In the genomic region with DNA sequence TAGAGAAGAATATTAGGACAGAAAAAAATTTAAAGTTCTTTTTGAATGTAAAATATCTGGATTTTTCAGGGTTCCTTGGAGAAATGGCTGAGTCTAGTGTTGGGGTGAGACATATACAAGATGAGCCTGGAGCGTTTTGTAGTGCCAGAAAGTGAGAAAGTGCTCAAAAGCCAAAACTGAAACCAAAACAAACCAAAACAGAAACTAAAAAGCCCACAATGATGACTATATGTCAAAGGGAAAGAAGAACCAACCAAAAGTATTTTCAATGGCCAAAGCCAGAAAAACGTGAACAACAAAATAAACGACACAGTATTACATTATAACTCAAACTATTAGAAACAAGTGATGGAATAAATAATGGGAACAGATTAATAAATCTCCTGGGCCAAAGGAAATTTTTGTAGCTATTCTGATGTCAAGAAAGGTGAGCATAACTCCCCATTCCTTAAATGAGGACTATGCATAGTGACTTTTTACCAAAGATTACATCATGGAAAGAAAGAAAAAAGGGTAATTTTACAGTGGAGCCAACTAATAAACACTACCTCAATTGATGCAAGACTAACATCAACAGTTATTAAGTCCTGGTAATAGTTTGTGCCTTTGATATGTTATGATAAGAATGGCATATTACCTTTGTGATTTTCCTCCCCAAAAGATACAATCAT, we compare ENCODE assay signal across 8 cellular contexts.
DNase-seq lines count a peak whose midpoint lies in the region; ATAC-seq, FAIRE-seq and TF ChIP-seq lines count a peak whose summit lies in the region.

No MANE protein-coding gene starts in this region.

- in situ Hi-C loops in GM12878 (cut with MboI) (no loop called here), brain microvascular endothelial cell (cut with HindIII; ENCODE audit: low pct_ligation_motif_present, low sequenced_read_pairs) (no loop called here)

- CTCF ChIA-PET in GM12878 (lab: Yijun Ruan, JAX) = no interaction called here

- H2AFZ ChIP-seq in GM12878 (ENCODE audit: control insufficient read depth, low read depth, low read length) = peak overlapping the region; percentile 48

- no peak for TF ChIP-seq EP300 in GM12878 (IDR thresholded peaks at IDR 0.05; ENCODE audit: borderline replicate concordance in 1 of 2, control insufficient read depth in 1 of 2, low read depth in 2 of 2, low read length in 2 of 2)

- H3K36me3 ChIP-seq in GM12878 (ENCODE audit: control insufficient read depth in 2 of 2, insufficient read depth in 2 of 2, low read length in 1 of 2) = no peaks in the 10 kb centered on the region
- H3K36me3 ChIP-seq in brain microvascular endothelial cell (replicated peaks) = no peaks in the 10 kb centered on the region

- TF ChIP-seq POLR2A in GM12878 (IDR thresholded peaks at IDR 0.05; ENCODE audit: low read depth, low read length) = no peak

- WGBS in GM12878 (ENCODE audit: insufficient coverage, insufficient replicate concordance, low lambda C conversion rate, missing lambda C conversion rate) = 0% methylated on average over 3 of the region's 3 CpGs

- no peaks in the 10 kb centered on the region for H3K9me3 ChIP-seq in GM12878 (replicated peaks; ENCODE audit: control insufficient read depth, insufficient read depth, low read length)

- peak overlapping the region; percentile 7; the same call in 1 of the 2 replicates for H3K4me2 ChIP-seq in GM12878 (ENCODE audit: control insufficient read depth, insufficient read depth)

- no peaks in the 10 kb centered on the region for H3K4me1 ChIP-seq in GM12878 (ENCODE audit: control insufficient read depth, insufficient read depth, low read length)

- RAD21 ChIA-PET in GM12878 (lab: Charles Lee; ENCODE audit: unreplicated experiment) = no interaction called here

- H3K27me3 ChIP-seq in GM12878 (replicated peaks in 1 of 2; ENCODE audit: control insufficient read depth in 2 of 2, insufficient read depth in 2 of 2, low read length in 1 of 2) = no peaks in the 10 kb centered on the region
- no peaks in the 10 kb centered on the region for H3K27me3 ChIP-seq in brain microvascular endothelial cell (replicated peaks)

- intact Hi-C loops in GM12878 (cut with micrococcal nuclease; ENCODE audit: unreplicated experiment) = no loop called here
- intact Hi-C loops in sciatic nerve (cut with DNase I) = no loop called here

- no peak overlapping the region for H3K9ac ChIP-seq in GM12878 (ENCODE audit: control insufficient read depth, insufficient read depth, low read length)

- H4K20me1 ChIP-seq in GM12878 (ENCODE audit: control insufficient read depth, insufficient read depth) = no peaks in the 10 kb centered on the region

- H3K4me3 ChIP-seq in GM12878 = no peak overlapping the region
- H3K4me3 ChIP-seq in brain microvascular endothelial cell (ENCODE audit: low read depth, low read length) = no peak overlapping the region

- H3K27ac ChIP-seq in GM12878 (ENCODE audit: control insufficient read depth, insufficient read depth) (no peak overlapping the region), brain microvascular endothelial cell (no peak overlapping the region)

- POLR2A ChIA-PET in GM12878 (lab: Charles Lee) = no interaction called here

- TF ChIP-seq RAD21 in GM12878 (IDR thresholded peaks at IDR 0.05; ENCODE audit: insufficient read depth, low read depth, low read length) = no peak

- no peaks in the 10 kb centered on the region for H3K79me2 ChIP-seq in GM12878 (ENCODE audit: control insufficient read depth, insufficient read depth, low read length)

- TF ChIP-seq CTCF in GM12878 (IDR thresholded peaks at IDR 0.05 in 2 of 3, conservative IDR thresholded peaks at IDR 0.05 in 1 of 3; ENCODE audit: control insufficient read depth in 2 of 3, extremely low read depth in 1 of 3, insufficient read depth in 1 of 3, low read depth in 3 of 3, low read length in 3 of 3) = no peak
- no peak for TF ChIP-seq CTCF in brain microvascular endothelial cell (IDR thresholded peaks at IDR 0.05; ENCODE audit: low read depth, low read length, missing control alignments)

- no TSS peak for BruUV-seq in GM12878 (replicated peaks; lab: Mats Ljungman, UMichigan)

- DNase-seq in GM12878 (ENCODE audit: low read depth, low spot score) (peak; percentile 35), sciatic nerve (ENCODE audit: low spot score) (no peak), islet precursor cell (no peak), kidney tubule cell (ENCODE audit: low spot score) (no peak), brain microvascular endothelial cell (no peak)

- peak; percentile 100 for ATAC-seq in GM18498 (IDR thresholded peaks at IDR 0.05; ENCODE audit: unreplicated experiment)
- ATAC-seq in GM21526 (IDR thresholded peaks at IDR 0.05; ENCODE audit: low FRiP score, unreplicated experiment) = peak; percentile 100
- ATAC-seq in HG03460 (IDR thresholded peaks at IDR 0.05; ENCODE audit: unreplicated experiment) = peak; percentile 99
- ATAC-seq in GM12878 = peak; percentile 100
- no peak for ATAC-seq in sciatic nerve

- FAIRE-seq in GM12878 (lab: Jason Lieb, UNC) = peak; percentile 89

- SMC1A ChIA-PET in GM12878 (lab: Charles Lee; ENCODE audit: uncharacterized antibody, unreplicated experiment) = no interaction called here

TF ChIP-seq in GM12878, 131 proteins besides CTCF, POLR2A, EP300 and RAD21:
- TF ChIP-seq RUNX3 (IDR thresholded peaks at IDR 0.05; ENCODE audit: low read length) (peak; percentile 62), JUNB (IDR thresholded peaks at IDR 0.05) (peak; percentile 7; the same call in 1 of the 2 replicates), ATF7 (IDR thresholded peaks at IDR 0.05; ENCODE audit: low read depth) (peak; percentile 85), SREBF2 (IDR thresholded peaks at IDR 0.05; ENCODE audit: low read length) (no peak)
- TF ChIP-seq, protein P1, sequence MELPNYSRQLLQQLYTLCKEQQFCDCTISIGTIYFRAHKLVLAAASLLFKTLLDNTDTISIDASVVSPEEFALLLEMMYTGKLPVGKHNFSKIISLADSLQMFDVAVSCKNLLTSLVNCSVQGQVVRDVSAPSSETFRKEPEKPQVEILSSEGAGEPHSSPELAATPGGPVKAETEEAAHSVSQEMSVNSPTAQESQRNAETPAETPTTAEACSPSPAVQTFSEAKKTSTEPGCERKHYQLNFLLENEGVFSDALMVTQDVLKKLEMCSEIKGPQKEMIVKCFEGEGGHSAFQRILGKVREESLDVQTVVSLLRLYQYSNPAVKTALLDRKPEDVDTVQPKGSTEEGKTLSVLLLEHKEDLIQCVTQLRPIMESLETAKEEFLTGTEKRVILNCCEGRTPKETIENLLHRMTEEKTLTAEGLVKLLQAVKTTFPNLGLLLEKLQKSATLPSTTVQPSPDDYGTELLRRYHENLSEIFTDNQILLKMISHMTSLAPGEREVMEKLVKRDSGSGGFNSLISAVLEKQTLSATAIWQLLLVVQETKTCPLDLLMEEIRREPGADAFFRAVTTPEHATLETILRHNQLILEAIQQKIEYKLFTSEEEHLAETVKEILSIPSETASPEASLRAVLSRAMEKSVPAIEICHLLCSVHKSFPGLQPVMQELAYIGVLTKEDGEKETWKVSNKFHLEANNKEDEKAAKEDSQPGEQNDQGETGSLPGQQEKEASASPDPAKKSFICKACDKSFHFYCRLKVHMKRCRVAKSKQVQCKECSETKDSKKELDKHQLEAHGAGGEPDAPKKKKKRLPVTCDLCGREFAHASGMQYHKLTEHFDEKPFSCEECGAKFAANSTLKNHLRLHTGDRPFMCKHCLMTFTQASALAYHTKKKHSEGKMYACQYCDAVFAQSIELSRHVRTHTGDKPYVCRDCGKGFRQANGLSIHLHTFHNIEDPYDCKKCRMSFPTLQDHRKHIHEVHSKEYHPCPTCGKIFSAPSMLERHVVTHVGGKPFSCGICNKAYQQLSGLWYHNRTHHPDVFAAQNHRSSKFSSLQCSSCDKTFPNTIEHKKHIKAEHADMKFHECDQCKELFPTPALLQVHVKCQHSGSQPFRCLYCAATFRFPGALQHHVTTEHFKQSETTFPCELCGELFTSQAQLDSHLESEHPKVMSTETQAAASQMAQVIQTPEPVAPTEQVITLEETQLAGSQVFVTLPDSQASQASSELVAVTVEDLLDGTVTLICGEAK (IDR thresholded peaks at IDR 0.05; ENCODE audit: borderline replicate concordance) = no peak
- TF ChIP-seq, protein P2, sequence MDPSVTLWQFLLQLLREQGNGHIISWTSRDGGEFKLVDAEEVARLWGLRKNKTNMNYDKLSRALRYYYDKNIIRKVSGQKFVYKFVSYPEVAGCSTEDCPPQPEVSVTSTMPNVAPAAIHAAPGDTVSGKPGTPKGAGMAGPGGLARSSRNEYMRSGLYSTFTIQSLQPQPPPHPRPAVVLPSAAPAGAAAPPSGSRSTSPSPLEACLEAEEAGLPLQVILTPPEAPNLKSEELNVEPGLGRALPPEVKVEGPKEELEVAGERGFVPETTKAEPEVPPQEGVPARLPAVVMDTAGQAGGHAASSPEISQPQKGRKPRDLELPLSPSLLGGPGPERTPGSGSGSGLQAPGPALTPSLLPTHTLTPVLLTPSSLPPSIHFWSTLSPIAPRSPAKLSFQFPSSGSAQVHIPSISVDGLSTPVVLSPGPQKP (IDR thresholded peaks at IDR 0.05; ENCODE audit: low read depth, low read length) = no peak
- TF ChIP-seq, protein P3, sequence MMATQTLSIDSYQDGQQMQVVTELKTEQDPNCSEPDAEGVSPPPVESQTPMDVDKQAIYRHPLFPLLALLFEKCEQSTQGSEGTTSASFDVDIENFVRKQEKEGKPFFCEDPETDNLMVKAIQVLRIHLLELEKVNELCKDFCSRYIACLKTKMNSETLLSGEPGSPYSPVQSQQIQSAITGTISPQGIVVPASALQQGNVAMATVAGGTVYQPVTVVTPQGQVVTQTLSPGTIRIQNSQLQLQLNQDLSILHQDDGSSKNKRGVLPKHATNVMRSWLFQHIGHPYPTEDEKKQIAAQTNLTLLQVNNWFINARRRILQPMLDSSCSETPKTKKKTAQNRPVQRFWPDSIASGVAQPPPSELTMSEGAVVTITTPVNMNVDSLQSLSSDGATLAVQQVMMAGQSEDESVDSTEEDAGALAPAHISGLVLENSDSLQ (IDR thresholded peaks at IDR 0.05) = peak; percentile 51; the same call in 1 of the 2 replicates
